Comparison of ENCODE assay signal across 28 cellular contexts in the genomic region with DNA sequence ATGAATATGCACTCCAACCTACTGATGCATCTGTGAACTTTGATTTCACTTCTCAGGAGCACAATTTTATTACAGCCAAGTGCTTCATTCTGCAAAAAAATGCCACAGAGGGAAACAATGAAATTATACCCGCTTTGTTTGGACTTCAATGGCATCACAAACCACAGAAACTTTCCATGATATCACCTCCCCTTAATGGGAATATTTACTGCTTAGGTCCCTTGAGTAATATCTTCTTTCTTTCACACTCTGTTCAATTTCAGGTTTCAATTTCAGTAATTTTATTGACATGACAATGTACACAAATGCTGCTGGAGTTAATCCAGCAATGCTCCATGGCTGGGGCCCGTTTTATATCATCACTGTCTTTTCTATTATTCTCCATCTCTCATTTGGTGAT.
DNase-seq lines count a peak whose midpoint lies in the region; ATAC-seq and TF ChIP-seq lines count a peak whose summit lies in the region.
"Had no signal": no experiment of that assay in that cellular context is flagged by ENCODE, and none has a peak within 500 bp of the region (broad histone marks: within the 10 kb centered on the region; RNA-seq: fewer than 3 reads in every experiment).

No MANE protein-coding gene starts in this region.

- H3F3A ChIP-seq in PC-9 (ENCODE audit: insufficient read depth, low read depth), result no peaks in the 10 kb centered on the region

- no peaks in the 10 kb centered on the region for H3K9me2 ChIP-seq in PC-9 (ENCODE audit: insufficient read depth)

- CTCF ChIA-PET in PC-9 (lab: Charles Lee), result no interaction called here

- H3K4me3 ChIP-seq in PC-9, result no peak overlapping the region
- H3K4me3 ChIP-seq: ascending aorta, colonic mucosa, left lung, SJSA1, skin epidermis had no signal

- no peaks in the 10 kb centered on the region for H3K4me1 ChIP-seq in PC-9 (replicated peaks; ENCODE audit: insufficient read depth)
- H3K4me1 ChIP-seq: ascending aorta, Caco-2, colonic mucosa, left lung, parathyroid adenoma, SJSA1 had no signal

- BruUV-seq in PC-9 (replicated peaks; lab: Mats Ljungman, UMichigan), result no TSS peak

- H3K36me3 ChIP-seq in PC-9 (ENCODE audit: low read depth), result no peaks in the 10 kb centered on the region
- H3K36me3 ChIP-seq: ascending aorta, colonic mucosa, left lung, SJSA1 had no signal

- ATAC-seq in left colon (peak; percentile 24), GM18867 (IDR thresholded peaks at IDR 0.05; ENCODE audit: unreplicated experiment) (no peak)
- ATAC-seq: left lung, T-cell had no signal

- H3K27ac ChIP-seq in PC-9, result no peak overlapping the region
- H3K27ac ChIP-seq: ascending aorta, colonic mucosa, left lung, parathyroid adenoma, SJSA1, skin epidermis had no signal

- H2AFZ ChIP-seq in PC-9, result no peak overlapping the region
- H2AFZ ChIP-seq: parathyroid adenoma had no signal

- H3K4me2 ChIP-seq in PC-9, result no peak overlapping the region

- peaks cover 23% of the 10 kb centered on the region for H3K27me3 ChIP-seq in PC-9 (ENCODE audit: insufficient read depth, low read depth)
- H3K27me3 ChIP-seq: ascending aorta, colonic mucosa, left lung had no signal

- no peak for TF ChIP-seq CTCF in PC-9 (conservative IDR thresholded peaks at IDR 0.05)

- H3K9me3 ChIP-seq in PC-9 (ENCODE audit: insufficient read depth, low read depth), result no peaks in the 10 kb centered on the region
- H3K9me3 ChIP-seq: ascending aorta, Caco-2, colonic mucosa, SJSA1 had no signal

- peak; percentile 75 for DNase-seq in DMS153 (lab: John Stamatoyannopoulos, UW)
- peak; percentile 76 for DNase-seq in NCI-H128 (lab: John Stamatoyannopoulos, UW; ENCODE audit: unreplicated experiment)
- DNase-seq in NCI-H2171 treated with DMSO at 0.1 percent for 48 hours (lab: John Stamatoyannopoulos, UW), result peak; percentile 86
- DNase-seq in left colon, result no peak
- no peak for DNase-seq in iPS-NIHi7 (ENCODE audit: extremely low spot score)
- no peak for DNase-seq in activated CD8-positive, alpha-beta memory T cell treated with anti-CD3 and anti-CD28 coated beads, Interleukin-2, amount 50 U/mL, for 4 hours
- no peak for DNase-seq in PC-9
- DNase-seq: activated CD4-positive, alpha-beta T cell treated with anti-CD3 and anti-CD28 coated beads, Interleukin-2, amount 10 ng/mL, durations not matched to agents 24 days and 14 days; activated effector memory CD4-positive, alpha-beta T cell treated with anti-CD3 and anti-CD28 coated beads, Interleukin-2, amount 50 U/mL, for 16 hours; activated naive CD8-positive, alpha-beta T cell treated with anti-CD3 and anti-CD28 coated beads for 36 hours; activated T-cell treated with anti-CD3 and anti-CD28 coated beads, Interleukin-2, amount 50 U/mL, for 1 hour; C1 segment of cervical spinal cord; Caco-2; colonic mucosa; DND-41; effector CD8-positive, alpha-beta T cell; GF-D8; GOT3; left lung; NCI-H1048; RPMI8226; stimulated activated naive CD4-positive, alpha-beta T cell; T-cell had no signal

- H3K79me2 ChIP-seq in PC-9 (ENCODE audit: low read depth), result no peaks in the 10 kb centered on the region
- H3K79me2 ChIP-seq: parathyroid adenoma had no signal

- no peaks in the 10 kb centered on the region for H4K20me1 ChIP-seq in PC-9 (ENCODE audit: insufficient read depth)

- POLR2A ChIA-PET in PC-9 (lab: Charles Lee; ENCODE audit: unreplicated experiment), result no interaction called here

- intact Hi-C loops in left colon (cut with DNase I, micrococcal nuclease), result no loop called here
- intact Hi-C loops in PC-9 (cut with micrococcal nuclease; ENCODE audit: unreplicated experiment), result no loop called here

Comparison
In these comparisons a context has a peak if more than half of its experiments do, and no peak if none do; other contexts are left out.
1. DNase-seq: peak in DMS153 (single experiment), NCI-H128 (single experiment) and NCI-H2171 treated with DMSO at 0.1 percent for 48 hours (single experiment); none in left colon (0 of 2), iPS-NIHi7 (single experiment), activated CD8-positive, alpha-beta memory T cell treated with anti-CD3 and anti-CD28 coated beads, Interleukin-2, amount 50 U/mL, for 4 hours (single experiment) and PC-9 (0 of 2).